In the genomic region with DNA sequence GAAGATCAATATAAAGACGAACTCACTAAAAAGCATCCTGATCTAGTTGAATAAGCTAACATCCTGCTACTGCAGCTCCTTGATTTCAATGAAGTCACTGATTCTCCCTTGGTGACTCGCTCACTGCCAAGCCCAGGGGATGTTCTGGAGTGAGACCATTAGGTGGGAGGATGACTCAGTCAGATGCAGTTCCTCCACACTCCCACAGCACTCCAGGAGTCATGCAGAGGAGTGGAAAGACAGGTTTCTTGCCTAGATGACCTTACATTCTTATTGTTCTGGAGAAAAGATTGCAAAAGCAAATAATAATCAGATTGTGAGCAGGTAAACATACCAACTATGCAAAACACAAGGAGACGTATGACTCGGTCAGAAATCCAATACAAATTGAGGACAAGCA, we compare ENCODE assay signal across 11 cellular contexts. TPM values are rescaled to one million over a fixed set of nuclear protein-coding genes. Genes with fewer than 3 reads are reported as not detected.
DNase-seq lines count a peak whose midpoint lies in the region; ATAC-seq and TF ChIP-seq lines count a peak whose summit lies in the region.
"Had no signal": no experiment of that assay in that cellular context is flagged by ENCODE, and none has a peak within 500 bp of the region (broad histone marks: within the 10 kb centered on the region; RNA-seq: fewer than 3 reads in every experiment).

No MANE protein-coding gene starts in this region.

- H3K4me1 ChIP-seq in endodermal cell (ENCODE audit: control insufficient read depth, insufficient read depth, low read length) = no peaks in the 10 kb centered on the region
- H3K4me1 ChIP-seq in prostate gland (replicated peaks) = no peaks in the 10 kb centered on the region
- H3K4me1 ChIP-seq in SJCRH30 = no peaks in the 10 kb centered on the region
- no peaks in the 10 kb centered on the region for H3K4me1 ChIP-seq in colonic mucosa

- H3K9ac ChIP-seq in endodermal cell (ENCODE audit: extremely low read depth, low read length, poor library complexity, severe bottlenecking) (no peak overlapping the region), colonic mucosa (ENCODE audit: low read depth in 2 of 2, low read length in 2 of 2) (no peak overlapping the region)

- H3K27ac Mint-ChIP-seq in endodermal cell = no peak overlapping the region

- H3K4me3 ChIP-seq in endodermal cell (ENCODE audit: low read length) (no peak overlapping the region), prostate gland (no peak overlapping the region), SJCRH30 (no peak overlapping the region), colonic mucosa (no peak overlapping the region)

- no peaks in the 10 kb centered on the region for H3K36me3 Mint-ChIP-seq in endodermal cell (ENCODE audit: low read depth)
- H3K36me3 Mint-ChIP-seq: brain had no signal

- WGBS in endodermal cell (ENCODE audit: insufficient coverage in 1 of 2, insufficient read length in 1 of 2), 2 experiments = 92 to 100% methylated on average over 1 to 4 of the region's 4 CpGs
- WGBS in prostate gland = 48% methylated on average over 4 of the region's 4 CpGs

- in situ Hi-C loops in Caki2 (cut with HindIII; ENCODE audit: low pct_unique_long_range_greater_than_20kb, low sequenced_read_pairs) = no loop called here

- no peak for ATAC-seq in GM19351 (IDR thresholded peaks at IDR 0.05; ENCODE audit: unreplicated experiment)

- H3K27me3 ChIP-seq in endodermal cell (ENCODE audit: control insufficient read depth, insufficient read depth, low read length, poor library complexity, severe bottlenecking) (no peaks in the 10 kb centered on the region), prostate gland (replicated peaks; ENCODE audit: insufficient read depth) (no peaks in the 10 kb centered on the region), SJCRH30 (no peaks in the 10 kb centered on the region), colonic mucosa (no peaks in the 10 kb centered on the region)

- TF ChIP-seq POLR2A in prostate gland (IDR thresholded peaks at IDR 0.05) = no peak

- H3K36me3 ChIP-seq in endodermal cell (ENCODE audit: control insufficient read depth, insufficient read depth, low read length) = peaks cover 7% of the 10 kb centered on the region
- H3K36me3 ChIP-seq in prostate gland = no peaks in the 10 kb centered on the region
- no peaks in the 10 kb centered on the region for H3K36me3 ChIP-seq in SJCRH30
- H3K36me3 ChIP-seq in colonic mucosa = no peaks in the 10 kb centered on the region

- H3K27me3 Mint-ChIP-seq in endodermal cell (ENCODE audit: insufficient read depth) = no peaks in the 10 kb centered on the region
- H3K27me3 Mint-ChIP-seq: brain had no signal

- H3K27ac ChIP-seq in endodermal cell (ENCODE audit: low read depth, low read length) = no peak overlapping the region
- H3K27ac ChIP-seq in prostate gland = no peak overlapping the region
- no peak overlapping the region for H3K27ac ChIP-seq in SJCRH30
- no peak overlapping the region for H3K27ac ChIP-seq in colonic mucosa

- H3K4me1 Mint-ChIP-seq in endodermal cell = no peaks in the 10 kb centered on the region
- H3K4me1 Mint-ChIP-seq: brain, neural crest cell had no signal

- H3K4me3 Mint-ChIP-seq in endodermal cell = no peak overlapping the region
- H3K4me3 Mint-ChIP-seq: brain, neural crest cell had no signal

- H3K9me3 Mint-ChIP-seq in endodermal cell = no peaks in the 10 kb centered on the region
- H3K9me3 Mint-ChIP-seq: brain had no signal

- DNase-seq in Caki2 (ENCODE audit: low read depth) (peak; percentile 65), LoVo (ENCODE audit: low spot score) (peak; percentile 87), endodermal cell (peak; percentile 73), prostate gland (ENCODE audit: low spot score) (peak; percentile 20), T-helper 1 cell (no peak), SJCRH30 (no peak), colonic mucosa (no peak)
- DNase-seq: NCI-H510A had no signal

- intact Hi-C loops in prostate gland (cut with DNase I) = no loop called here
- intact Hi-C loops in colonic mucosa (cut with DNase I) = no loop called here

- no peaks in the 10 kb centered on the region for H3K9me3 ChIP-seq in endodermal cell (ENCODE audit: control insufficient read depth, low read length)
- no peaks in the 10 kb centered on the region for H3K9me3 ChIP-seq in prostate gland
- H3K9me3 ChIP-seq in SJCRH30 (replicated peaks) = no peaks in the 10 kb centered on the region
- H3K9me3 ChIP-seq in colonic mucosa = no peaks in the 10 kb centered on the region

- no peak for TF ChIP-seq CTCF in endodermal cell (conservative IDR thresholded peaks at IDR 0.05)
- TF ChIP-seq CTCF in prostate gland (IDR thresholded peaks at IDR 0.05) = no peak
- no peak for TF ChIP-seq CTCF in colonic mucosa (IDR thresholded peaks at IDR 0.05)

RNA-seq across cellular contexts. Expression of gene GCNT4, which starts 15.3 kb away (rescaled TPM):
- total RNA-seq in Caki2 (2014; rRNA removed; shearing (Covaris generic); ENCODE audit: low replicate concordance) = 0.41 and 1.3 TPM in 2 replicates
- total RNA-seq in endodermal cell (1 to 10 TPM; 2.5 to 4.2 TPM), prostate gland (1 to 10 TPM; 1.3 to 1.4 TPM), colonic mucosa (1 to 10 TPM in 1 of 2 donors, under 1 TPM in 1; 0.25 to 2.7 TPM)
- polyA plus RNA-seq in endodermal cell (2013, experiment 1 of 2) = 0.89 TPM
- 1.2 TPM for polyA plus RNA-seq in endodermal cell (2013, experiment 2 of 2)
- total RNA-seq in SJCRH30 (2014; rRNA removed; shearing (Covaris generic)) = 0.02 and 0.05 TPM in 2 replicates

Comparison
In these comparisons a context has a peak if more than half of its experiments do, and no peak if none do; other contexts are left out.
1. DNase-seq: peak in Caki2 (single experiment), LoVo (single experiment), endodermal cell (single experiment) and prostate gland (single experiment); none in T-helper 1 cell (0 of 5), SJCRH30 (0 of 2) and colonic mucosa (single experiment).